Comparison of ENCODE assay signal across 1 cellular context in the genomic region with DNA sequence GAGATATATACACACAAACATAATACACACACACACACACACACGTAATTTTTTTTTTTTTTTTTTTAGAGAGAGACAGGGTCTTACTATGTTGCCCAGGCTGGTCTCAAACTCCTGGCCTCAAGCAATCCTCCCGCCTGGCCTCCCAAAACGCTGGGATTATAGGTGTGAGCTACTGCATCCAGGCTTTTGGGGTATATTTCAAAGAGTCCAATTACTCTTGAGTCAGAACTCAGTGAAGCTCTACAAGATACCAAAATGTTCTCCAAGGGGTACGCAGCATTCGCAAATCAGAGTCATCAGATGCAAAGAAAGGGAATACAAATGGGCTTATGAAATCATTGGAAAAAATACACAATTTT.
TF ChIP-seq lines count a peak whose summit lies in the region.

No MANE protein-coding gene starts in this region.

TF ChIP-seq in HEK293, 187 proteins besides CTCF, POLR2A, EP300 and RAD21 (continued from another document):
- TF ChIP-seq, protein P1, sequence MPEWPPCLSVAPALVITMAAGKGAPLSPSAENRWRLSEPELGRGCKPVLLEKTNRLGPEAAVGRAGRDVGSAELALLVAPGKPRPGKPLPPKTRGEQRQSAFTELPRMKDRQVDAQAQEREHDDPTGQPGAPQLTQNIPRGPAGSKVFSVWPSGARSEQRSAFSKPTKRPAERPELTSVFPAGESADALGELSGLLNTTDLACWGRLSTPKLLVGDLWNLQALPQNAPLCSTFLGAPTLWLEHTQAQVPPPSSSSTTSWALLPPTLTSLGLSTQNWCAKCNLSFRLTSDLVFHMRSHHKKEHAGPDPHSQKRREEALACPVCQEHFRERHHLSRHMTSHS (tag by site-specific recombination; IDR thresholded peaks at IDR 0.05) = no peak
